8 cellular contexts compared by ENCODE assay signal in genomic region chr3:120349819-120350125, GRCh38. TPM values are rescaled to one million over a fixed set of nuclear protein-coding genes. Genes with fewer than 3 reads are reported as not detected.
DNase-seq lines count a peak whose midpoint lies in the region; ATAC-seq and TF ChIP-seq lines count a peak whose summit lies in the region.

No MANE protein-coding gene starts in this region.

- DNase-seq in HFF-Myc (ENCODE audit: extremely low read depth, low read depth), result no peak
- no peak for DNase-seq in body of pancreas
- DNase-seq in lower leg skin (ENCODE audit: low spot score in 2 of 2), result no peak
- DNase-seq in tibial artery, result no peak
- no peak for DNase-seq in NCI-H524 treated with DMSO at 0.1 percent for 48 hours (lab: John Stamatoyannopoulos, UW)

- H3K9ac ChIP-seq in BLaER1 treated with 17β-estradiol and CSF1 and Interleukin-3, amounts not matched to agents 10 nM and 100 nM, result peak overlapping the region; percentile 86 to 95 (median 92)

- WGBS in body of pancreas, 2 donors, result 2 to 3% methylated on average over 8 of the region's 8 CpGs
- WGBS in lower leg skin, 2 donors, result 2 to 4% methylated on average over 8 of the region's 8 CpGs

- peak overlapping the region; percentile 77 to 96 (median 85) for H3K4me2 ChIP-seq in BLaER1 treated with 17β-estradiol and CSF1 and Interleukin-3, amounts not matched to agents 10 nM and 100 nM

- peaks cover 24 to 44% (median 41%) of the 10 kb centered on the region in 10 experiments for H3K4me1 ChIP-seq in BLaER1 treated with 17β-estradiol and CSF1 and Interleukin-3, amounts not matched to agents 10 nM and 100 nM
- H3K4me1 ChIP-seq in body of pancreas, result peaks cover 24% of the 10 kb centered on the region
- H3K4me1 ChIP-seq in tibial artery, result peaks cover 0 to 26% (median 17%) of the 10 kb centered on the region in 4 donors

- no peak for TF ChIP-seq CTCF in HFF-Myc (IDR thresholded peaks at IDR 0.05; ENCODE audit: low read depth, low read length, missing control alignments)
- no peak for TF ChIP-seq CTCF in body of pancreas (IDR thresholded peaks at IDR 0.05)
- no peak for TF ChIP-seq CTCF in lower leg skin (IDR thresholded peaks at IDR 0.05)
- no peak for TF ChIP-seq CTCF in tibial artery (IDR thresholded peaks at IDR 0.05)

- peaks cover 19 to 43% (median 33%) of the 10 kb centered on the region in 11 experiments; a peak in 17 of 22 replicates for H4K20me1 ChIP-seq in BLaER1 treated with 17β-estradiol and CSF1 and Interleukin-3, amounts not matched to agents 10 nM and 100 nM

- H3K27ac ChIP-seq in BLaER1 treated with 17β-estradiol and CSF1 and Interleukin-3, amounts not matched to agents 10 nM and 100 nM, result peak overlapping the region; percentile 79 to 96 (median 92)
- H3K27ac ChIP-seq in body of pancreas (peak overlapping the region; percentile 74 to 94 (median 90)), tibial artery (peak overlapping the region; percentile 88)

- H3K9me3 ChIP-seq in BLaER1 treated with 17β-estradiol and CSF1 and Interleukin-3, amounts not matched to agents 10 nM and 100 nM (replicated peaks in 1 of 11), result no peaks in the 10 kb centered on the region; a peak in 3 of 22 replicates
- no peaks in the 10 kb centered on the region for H3K9me3 ChIP-seq in body of pancreas
- no peaks in the 10 kb centered on the region for H3K9me3 ChIP-seq in tibial artery

- intact Hi-C loops in body of pancreas (cut with DNase I), result no loop called here
- intact Hi-C loops in lower leg skin (cut with DNase I; ENCODE audit: low total_unique reads), result no loop called here
- intact Hi-C loops in tibial artery (cut with DNase I; ENCODE audit: low total_unique reads), result loop anchor here (5.0 to 10.0 kb wide), 2 partner anchors 68 to 145 kb away; no protein-coding TSS in a partner anchor

- peak overlapping the region; percentile 85 to 99 (median 93) for H3K4me3 ChIP-seq in BLaER1 treated with 17β-estradiol and CSF1 and Interleukin-3, amounts not matched to agents 10 nM and 100 nM
- H3K4me3 ChIP-seq in HFF-Myc (replicated peaks; ENCODE audit: low read depth, low read length) (peak overlapping the region; percentile 72), body of pancreas (peak overlapping the region; percentile 70 to 82), lower leg skin (ENCODE audit: low read depth, poor library complexity, severe bottlenecking) (peak overlapping the region; percentile 87), tibial artery (peak overlapping the region; percentile 65 to 87)

- ATAC-seq in body of pancreas, result no peak
- no peak for ATAC-seq in HG03025 (IDR thresholded peaks at IDR 0.05; ENCODE audit: low FRiP score, unreplicated experiment)
- ATAC-seq in HG02852 (IDR thresholded peaks at IDR 0.05; ENCODE audit: unreplicated experiment), result no peak

- no peak for TF ChIP-seq POLR2A in body of pancreas (IDR thresholded peaks at IDR 0.05)
- TF ChIP-seq POLR2A in lower leg skin (IDR thresholded peaks at IDR 0.05), result no peak

- H3K36me3 ChIP-seq in BLaER1 treated with 17β-estradiol and CSF1 and Interleukin-3, amounts not matched to agents 10 nM and 100 nM, result peaks cover 7 to 28% (median 21%) of the 10 kb centered on the region in 11 experiments; a peak in 21 of 22 replicates
- H3K36me3 ChIP-seq in body of pancreas (replicated peaks in 1 of 2; ENCODE audit: insufficient read depth in 1 of 2, low read depth in 2 of 2) (no peaks in the 10 kb centered on the region), tibial artery (no peaks in the 10 kb centered on the region)

- no peaks in the 10 kb centered on the region for H3K27me3 ChIP-seq in BLaER1 treated with 17β-estradiol and CSF1 and Interleukin-3, amounts not matched to agents 10 nM and 100 nM
- no peaks in the 10 kb centered on the region for H3K27me3 ChIP-seq in body of pancreas
- H3K27me3 ChIP-seq in tibial artery, result no peaks in the 10 kb centered on the region

RNA-seq across cellular contexts. Expression of gene LRRC58, which starts 0.6 kb away (rescaled TPM):
- total RNA-seq in body of pancreas (10 to 100 TPM; 20.2 to 21.8 TPM), lower leg skin (10 to 100 TPM; 29.3 to 33.0 (median 31.3) TPM)
